In the genomic region with DNA sequence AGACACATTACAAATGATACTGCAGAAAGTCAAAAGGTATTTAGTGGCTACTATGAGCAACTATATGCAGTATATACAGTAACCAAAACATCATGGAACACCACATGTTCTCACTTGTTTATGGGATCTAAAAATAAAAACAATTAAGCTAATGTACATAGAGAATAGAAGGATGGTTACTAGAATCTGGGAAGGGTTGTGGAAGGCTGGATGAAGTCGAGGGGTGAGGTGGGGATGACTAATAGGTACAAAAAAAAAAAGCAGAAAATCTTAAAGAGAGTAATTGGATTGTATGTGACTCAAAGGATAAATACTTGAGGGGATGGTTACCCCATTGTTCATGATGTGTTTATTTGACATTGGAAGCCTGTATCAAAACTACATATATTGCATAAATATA, we compare ENCODE assay signal across 24 cellular contexts.
"Had no signal": no experiment of that assay in that cellular context is flagged by ENCODE, and none has a peak within 500 bp of the region (broad histone marks: within the 10 kb centered on the region; RNA-seq: fewer than 3 reads in every experiment).

No MANE protein-coding gene starts in this region.

- H3K27ac ChIP-seq: PC-9, SJCRH30, WERI-Rb-1 had no signal

- ATAC-seq: activated CD4-positive, alpha-beta T cell treated with anti-CD3 and anti-CD28 coated beads for 36 hours; activated T-helper 17 cell treated with anti-CD3 and anti-CD28 coated beads, Interleukin-2, amount 50 U/mL, for 72 hours had no signal

- H3K27me3 ChIP-seq: MG63, SJCRH30 had no signal

- H3K4me1 ChIP-seq: SJCRH30 had no signal

- DNase-seq: activated CD4-positive, alpha-beta memory T cell treated with anti-CD3 and anti-CD28 coated beads, Interleukin-2, amount 10 ng/mL, durations not matched to agents 7 days and 5 days; activated CD4-positive, alpha-beta T cell treated with anti-CD3 and anti-CD28 coated beads for 36 hours; activated CD4-positive, alpha-beta T cell treated with anti-CD3 and anti-CD28 coated beads, Interleukin-2, amount 50 U/mL, for 1 hour; activated gamma-delta T cell treated with Interleukin-2 at 50 U/mL for 16 hours; activated naive CD4-positive, alpha-beta T cell treated with anti-CD3 and anti-CD28 coated beads, Interleukin-2, amount 10 ng/mL, durations not matched to agents 7 days and 5 days; activated naive CD8-positive, alpha-beta T cell treated with anti-CD3 and anti-CD28 coated beads for 36 hours; activated T-cell treated with anti-CD3 and anti-CD28 coated beads for 4 hours; activated T-cell treated with anti-CD3 and anti-CD28 coated beads, Interleukin-2, amount 50 U/mL, for 48 hours; central memory CD4-positive, alpha-beta T cell; KG1; MG63; MV-4-11; NCI-H1092 treated with DMSO at 0.1 percent for 48 hours; NCI-H1417 treated with DMSO at 0.1 percent for 48 hours; NCI-H1694; NCI-H2029 treated with DMSO at 0.1 percent for 48 hours; NCI-H524; PC-9; Right ventricle myocardium superior; SJCRH30; SK-N-SH; T-helper 1 cell; WERI-Rb-1 had no signal
